ENCODE assay signal across 9 cellular contexts in the genomic region with DNA sequence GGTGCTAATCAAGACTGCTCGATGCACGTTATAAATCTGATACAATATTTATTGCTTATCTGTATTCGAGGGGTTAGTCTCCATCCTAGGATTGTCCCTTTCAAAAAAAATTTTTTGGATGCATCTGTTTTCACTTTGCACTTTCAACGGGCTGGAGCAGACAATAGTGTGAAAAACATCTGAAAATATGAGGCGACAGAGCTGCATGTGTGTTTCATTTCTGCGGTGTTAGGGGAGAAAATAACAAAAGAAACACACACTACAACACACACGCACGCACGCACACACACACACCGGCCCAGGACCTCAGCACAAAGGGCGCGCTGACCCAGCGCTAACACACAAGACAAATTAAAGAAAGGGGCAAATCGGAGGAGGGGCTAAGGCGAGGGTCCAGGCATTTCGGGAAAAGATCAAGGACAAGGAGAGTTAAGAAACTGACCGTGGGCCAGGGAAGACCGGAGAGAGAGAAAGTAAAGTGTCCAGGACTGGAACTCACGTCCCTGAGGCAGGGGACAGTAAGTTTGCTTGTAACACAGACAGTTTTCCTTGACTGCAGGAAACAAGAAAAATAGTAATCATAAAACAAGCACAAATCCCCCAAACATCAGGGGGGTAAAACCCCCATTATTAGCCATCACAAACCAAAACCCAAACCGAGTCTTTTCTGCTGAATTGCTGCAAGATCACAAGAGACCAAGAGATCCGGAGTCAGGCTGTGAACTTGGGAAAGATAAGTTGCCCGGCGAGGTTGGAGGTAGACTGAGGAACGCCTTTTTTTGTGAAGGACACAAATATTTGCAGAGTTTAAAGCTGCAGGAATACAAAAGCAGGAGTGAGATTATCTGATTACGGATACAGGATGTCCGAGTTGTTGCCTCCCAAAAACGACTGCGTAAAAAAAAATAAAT.
DNase-seq lines count a peak whose midpoint lies in the region; ATAC-seq, FAIRE-seq and TF ChIP-seq lines count a peak whose summit lies in the region.
"Had no signal": no experiment of that assay in that cellular context is flagged by ENCODE, and none has a peak within 500 bp of the region (broad histone marks: within the 10 kb centered on the region; RNA-seq: fewer than 3 reads in every experiment).

No MANE protein-coding gene starts in this region.

- no peak for FAIRE-seq in HepG2 (lab: Jason Lieb, UNC)

- ATAC-seq in right lobe of liver (no peak), HepG2 (no peak), naive B cell (ENCODE audit: low read depth in 2 of 2) (no peak), omental fat pad (ENCODE audit: low FRiP score) (no peak), GM18517 (IDR thresholded peaks at IDR 0.05; ENCODE audit: unreplicated experiment) (no peak)
- no peak for ATAC-seq in central memory CD8-positive, alpha-beta T cell (replicated peaks; ENCODE audit: extremely low read depth, poor library complexity, severe bottlenecking)

- H3K9me3 Mint-ChIP-seq in central memory CD8-positive, alpha-beta T cell: no peaks in the 10 kb centered on the region
- H3K9me3 Mint-ChIP-seq in naive B cell: peaks cover 0 to 14% (median 3%) of the 10 kb centered on the region in 7 donors

- H3K4me3 Mint-ChIP-seq in central memory CD8-positive, alpha-beta T cell: peak overlapping the region; percentile 74
- peak overlapping the region; percentile 69 to 92 (median 88) for H3K4me3 Mint-ChIP-seq in naive B cell

- peaks cover 7 to 45% of the 10 kb centered on the region in 2 donors for H3K27me3 ChIP-seq in right lobe of liver
- H3K27me3 ChIP-seq in HepG2 (ENCODE audit: control insufficient read depth in 1 of 2, insufficient read depth in 2 of 2, low read length in 2 of 2): peaks cover 0 to 46% of the 10 kb centered on the region in 2 experiments

- H3K79me2 ChIP-seq in HepG2 (ENCODE audit: insufficient read depth, low read length): no peaks in the 10 kb centered on the region
- H3K79me2 ChIP-seq in OCI-LY7 (ENCODE audit: insufficient read depth, low read depth, low read length): no peaks in the 10 kb centered on the region

- H3K27ac ChIP-seq in right lobe of liver (no peak overlapping the region), HepG2 (ENCODE audit: extremely low read length, insufficient read depth, low read length) (no peak overlapping the region), OCI-LY7 (ENCODE audit: low read depth, low read length, poor library complexity, severe bottlenecking) (no peak overlapping the region)

- peaks cover 6% of the 10 kb centered on the region for H3K36me3 Mint-ChIP-seq in central memory CD8-positive, alpha-beta T cell (ENCODE audit: insufficient read depth)
- peaks cover 0 to 21% of the 10 kb centered on the region in 2 donors for H3K36me3 Mint-ChIP-seq in naive B cell

- no peak for DNase-seq in right lobe of liver
- no peak for DNase-seq in HepG2 (ENCODE audit: low spot score)
- no peak for DNase-seq in central memory CD8-positive, alpha-beta T cell (ENCODE audit: low spot score in 2 of 2)
- DNase-seq in naive B cell: no peak
- DNase-seq in OCI-LY7 (ENCODE audit: low spot score): no peak
- DNase-seq in omental fat pad (ENCODE audit: low spot score): no peak
- DNase-seq in NCI-H2196 (lab: John Stamatoyannopoulos, UW; ENCODE audit: unreplicated experiment): no peak
- DNase-seq: NCI-H510A treated with DMSO at 0.1 percent for 48 hours had no signal

- H3K4me1 Mint-ChIP-seq in central memory CD8-positive, alpha-beta T cell: peaks cover 36% of the 10 kb centered on the region
- peaks cover 29 to 58% (median 57%) of the 10 kb centered on the region in 3 donors for H3K4me1 Mint-ChIP-seq in naive B cell

- CTCF ChIA-PET in HepG2 (lab: Yijun Ruan, JAX; ENCODE audit: low intra/inter-chr PET ratio, low total read pairs): no interaction called here
- CTCF ChIA-PET in OCI-LY7 (lab: Charles Lee; ENCODE audit: unreplicated experiment): no interaction called here

- TF ChIP-seq RAD21 in HepG2 (CRISPR knock-in tag; IDR thresholded peaks at IDR 0.05): no peak

- H3K36me3 ChIP-seq in right lobe of liver (no peaks in the 10 kb centered on the region), HepG2 (replicated peaks in 1 of 2; ENCODE audit: control insufficient read depth in 1 of 2, insufficient read depth in 2 of 2, low read length in 2 of 2) (no peaks in the 10 kb centered on the region), OCI-LY7 (ENCODE audit: insufficient read depth, low read length) (no peaks in the 10 kb centered on the region)

- H3K4me1 ChIP-seq in right lobe of liver (peaks cover 0 to 38% (median 7%) of the 10 kb centered on the region in 4 donors), HepG2 (ENCODE audit: insufficient read depth, low read length) (no peaks in the 10 kb centered on the region), OCI-LY7 (ENCODE audit: insufficient read depth, low read length, poor library complexity, severe bottlenecking) (no peaks in the 10 kb centered on the region)

- H3K4me3 ChIP-seq in right lobe of liver (peak overlapping the region in 2 of 3 donors; percentile 15 to 39), HepG2 (replicated peaks in 1 of 3; ENCODE audit: insufficient read depth in 1 of 3, low read depth in 2 of 3, low read length in 3 of 3) (no peak overlapping the region), OCI-LY7 (ENCODE audit: low read depth, low read length, poor library complexity, severe bottlenecking) (no peak overlapping the region)

- POLR2A ChIA-PET in HepG2 (lab: Yijun Ruan, JAX) (no interaction called here), OCI-LY7 (lab: Charles Lee) (interaction anchor here (0.7 kb wide), 1 partner anchor 461 kb away, joined by 5 read pairs; no protein-coding TSS in a partner anchor)

- no peak overlapping the region for H2AFZ ChIP-seq in HepG2 (ENCODE audit: low read length)
- no peak overlapping the region for H2AFZ ChIP-seq in OCI-LY7 (ENCODE audit: low read length)

- no peak overlapping the region for H3K27ac Mint-ChIP-seq in central memory CD8-positive, alpha-beta T cell (ENCODE audit: low read depth)
- peak overlapping the region in 1 of 6 donors; percentile 72 for H3K27ac Mint-ChIP-seq in naive B cell

- H3K9me3 ChIP-seq in right lobe of liver (no peaks in the 10 kb centered on the region), HepG2 (ENCODE audit: low read length) (no peaks in the 10 kb centered on the region), OCI-LY7 (ENCODE audit: low read length) (no peaks in the 10 kb centered on the region)

- 3% methylated on average over 28 of the region's 28 CpGs for WGBS in right lobe of liver (ENCODE audit: insufficient coverage, low coverage, low lambda C conversion rate, missing lambda C conversion rate)
- WGBS in HepG2 (ENCODE audit: low lambda C conversion rate): 28% methylated on average over 28 of the region's 28 CpGs

- TF ChIP-seq CTCF in right lobe of liver (IDR thresholded peaks at IDR 0.05) (no peak), HepG2 (CRISPR knock-in tag; IDR thresholded peaks at IDR 0.05) (no peak), OCI-LY7 (conservative IDR thresholded peaks at IDR 0.05; ENCODE audit: low read length) (no peak), omental fat pad (IDR thresholded peaks at IDR 0.05) (no peak)

- BruUV-seq in HepG2 (replicated peaks; lab: Mats Ljungman, UMichigan) (no TSS peak), OCI-LY7 (replicated peaks; lab: Mats Ljungman, UMichigan) (no TSS peak)

- H3K9ac ChIP-seq in HepG2 (ENCODE audit: insufficient read depth, low read depth, low read length): no peak overlapping the region

- TF ChIP-seq EP300 in HepG2 (IDR thresholded peaks at IDR 0.05; ENCODE audit: low read depth in 2 of 2, low read length in 2 of 2) (no peak), HepG2 (CRISPR knock-in tag; IDR thresholded peaks at IDR 0.05; ENCODE audit: borderline replicate concordance) (no peak)

- no peaks in the 10 kb centered on the region for H3K9me2 ChIP-seq in OCI-LY7 (ENCODE audit: insufficient read depth, low read length)

- peaks cover 88% of the 10 kb centered on the region for H3K27me3 Mint-ChIP-seq in central memory CD8-positive, alpha-beta T cell
- peaks cover 76 to 87% (median 78%) of the 10 kb centered on the region in 3 donors for H3K27me3 Mint-ChIP-seq in naive B cell

- H4K20me1 ChIP-seq in HepG2 (ENCODE audit: insufficient read depth, low read length): no peaks in the 10 kb centered on the region
- no peaks in the 10 kb centered on the region for H4K20me1 ChIP-seq in OCI-LY7 (ENCODE audit: insufficient read depth, low read length)

- TF ChIP-seq POLR2A in right lobe of liver (IDR thresholded peaks at IDR 0.05) (no peak), HepG2 (IDR thresholded peaks at IDR 0.05; ENCODE audit: insufficient read depth in 1 of 2, low read depth in 2 of 2, low read length in 2 of 2) (no peak)

- H3K4me2 ChIP-seq in HepG2 (ENCODE audit: low read depth, low read length) (no peak overlapping the region), OCI-LY7 (ENCODE audit: low read length) (no peak overlapping the region)

- in situ Hi-C loops in HepG2 (cut with HindIII; ENCODE audit: extremely low pct_ligation_motif_present, low pct_unique_long_range_greater_than_20kb): loop anchor here (5.0 to 25.0 kb wide), 4 partner anchors 376 to 1686 kb away; no protein-coding TSS in a partner anchor

- intact Hi-C loops in right lobe of liver (cut with DNase I) (loop anchor here in 1 of 2 donors (10.0 kb wide), 1 partner anchor 1686 kb away; no protein-coding TSS in a partner anchor), HepG2 (cut with micrococcal nuclease; ENCODE audit: unreplicated experiment) (no loop called here), OCI-LY7 (cut with micrococcal nuclease; ENCODE audit: unreplicated experiment) (loop anchor here (10.0 kb wide), 1 partner anchor 406 kb away; no protein-coding TSS in a partner anchor)

TF ChIP-seq in HepG2, 621 proteins besides CTCF, POLR2A, EP300 and RAD21 (continues in another document):
- TF ChIP-seq SP1 (IDR thresholded peaks at IDR 0.05) (no peak), SP1 (CRISPR knock-in tag; IDR thresholded peaks at IDR 0.05) (no peak), MTA3 (CRISPR knock-in tag; IDR thresholded peaks at IDR 0.05) (no peak), ZBTB38 (CRISPR knock-in tag; IDR thresholded peaks at IDR 0.05) (no peak), ZNF615 (CRISPR knock-in tag; IDR thresholded peaks at IDR 0.05; ENCODE audit: borderline replicate concordance) (no peak)
- TF ChIP-seq, protein P1, sequence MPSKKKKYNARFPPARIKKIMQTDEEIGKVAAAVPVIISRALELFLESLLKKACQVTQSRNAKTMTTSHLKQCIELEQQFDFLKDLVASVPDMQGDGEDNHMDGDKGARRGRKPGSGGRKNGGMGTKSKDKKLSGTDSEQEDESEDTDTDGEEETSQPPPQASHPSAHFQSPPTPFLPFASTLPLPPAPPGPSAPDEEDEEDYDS (CRISPR knock-in tag; IDR thresholded peaks at IDR 0.05): no peak
- TF ChIP-seq, protein P2, sequence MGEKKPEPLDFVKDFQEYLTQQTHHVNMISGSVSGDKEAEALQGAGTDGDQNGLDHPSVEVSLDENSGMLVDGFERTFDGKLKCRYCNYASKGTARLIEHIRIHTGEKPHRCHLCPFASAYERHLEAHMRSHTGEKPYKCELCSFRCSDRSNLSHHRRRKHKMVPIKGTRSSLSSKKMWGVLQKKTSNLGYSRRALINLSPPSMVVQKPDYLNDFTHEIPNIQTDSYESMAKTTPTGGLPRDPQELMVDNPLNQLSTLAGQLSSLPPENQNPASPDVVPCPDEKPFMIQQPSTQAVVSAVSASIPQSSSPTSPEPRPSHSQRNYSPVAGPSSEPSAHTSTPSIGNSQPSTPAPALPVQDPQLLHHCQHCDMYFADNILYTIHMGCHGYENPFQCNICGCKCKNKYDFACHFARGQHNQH (CRISPR knock-in tag; IDR thresholded peaks at IDR 0.05): no peak

Comparison
In these comparisons a context has a peak if more than half of its experiments do, and no peak if none do; other contexts are left out.
1. H3K4me3 ChIP-seq: peak in right lobe of liver (2 of 3); none in HepG2 (0 of 3) and OCI-LY7 (single experiment).